23 cellular contexts compared by ENCODE assay signal in the genomic region with DNA sequence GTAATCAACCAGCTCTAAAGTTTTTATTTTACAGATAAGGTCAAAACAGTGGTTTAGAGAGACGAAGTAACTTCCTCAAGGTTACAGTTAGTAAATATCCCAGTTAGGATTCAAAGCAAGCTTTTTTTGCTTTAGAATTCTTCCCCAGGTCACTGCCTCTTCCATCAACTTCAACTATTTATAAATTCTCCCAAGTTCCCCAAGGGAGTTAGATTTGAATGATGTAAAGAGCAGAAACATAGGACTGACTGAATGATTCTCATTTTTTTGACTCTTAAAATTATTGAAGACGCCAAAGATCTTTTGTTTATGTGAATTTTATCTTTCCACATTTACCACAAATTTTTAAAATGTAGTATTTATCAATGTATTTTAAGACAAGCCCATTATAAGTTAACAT. TPM values are rescaled to one million over a fixed set of nuclear protein-coding genes. Genes with fewer than 3 reads are reported as not detected.
DNase-seq lines count a peak whose midpoint lies in the region; ATAC-seq and TF ChIP-seq lines count a peak whose summit lies in the region.
"Had no signal": no experiment of that assay in that cellular context is flagged by ENCODE, and none has a peak within 500 bp of the region (broad histone marks: within the 10 kb centered on the region; RNA-seq: fewer than 3 reads in every experiment).

No MANE protein-coding gene starts in this region.

- peaks cover 1% of the 10 kb centered on the region; the same call in 1 of the 2 replicates for H3K9me2 ChIP-seq in Karpas-422 (replicated peaks; ENCODE audit: insufficient read depth, low read length)

- ATAC-seq in activated naive CD4-positive, alpha-beta T cell treated with anti-CD3 and anti-CD28 coated beads, Interleukin-2, amount 50 U/mL, for 72 hours = no peak
- ATAC-seq: gastroesophageal sphincter, WTC11 had no signal

- intact Hi-C loops in tibial artery (cut with DNase I; ENCODE audit: low total_unique reads) = loop anchor here (5.0 kb wide), 1 partner anchor 157 kb away; a partner anchor contains a TSS
- intact Hi-C loops in head of caudate nucleus (cut with DNase I) = loop anchor here (5.0 to 10.0 kb wide), 2 partner anchors 77 to 160 kb away; a partner anchor contains a TSS
- intact Hi-C loops in cardiac septum (cut with DNase I) = loop anchor here (5.0 kb wide), 1 partner anchor 82 kb away; no protein-coding TSS in a partner anchor

- H3K4me1 ChIP-seq in Karpas-422 (ENCODE audit: low read length) = peaks cover 35% of the 10 kb centered on the region
- H3K4me1 ChIP-seq in tibial artery = peaks cover 0 to 56% (median 25%) of the 10 kb centered on the region in 4 donors

- H3K4me2 ChIP-seq in Karpas-422 (ENCODE audit: low read depth, low read length, poor library complexity, severe bottlenecking) = peak overlapping the region; percentile 67

- H2AFZ ChIP-seq in Karpas-422 (ENCODE audit: low read length) = no peak overlapping the region

- no peaks in the 10 kb centered on the region for H3K27me3 Mint-ChIP-seq in activated naive CD4-positive, alpha-beta T cell treated with anti-CD3 and anti-CD28 coated beads, Interleukin-2, amount 50 U/mL, for 24 hours

- no peaks in the 10 kb centered on the region for H3K9me3 Mint-ChIP-seq in activated naive CD4-positive, alpha-beta T cell treated with anti-CD3 and anti-CD28 coated beads, Interleukin-2, amount 50 U/mL, for 24 hours
- H3K9me3 Mint-ChIP-seq in activated naive CD4-positive, alpha-beta T cell treated with anti-CD3 and anti-CD28 coated beads, Interleukin-2, amount 50 U/mL, for 72 hours = peaks cover 0 to 3% of the 10 kb centered on the region in 2 donors
- H3K9me3 Mint-ChIP-seq: type B pancreatic cell, WTC11 had no signal

- peaks cover 36% of the 10 kb centered on the region for H4K20me1 ChIP-seq in Karpas-422 (ENCODE audit: insufficient read depth, low read depth, low read length)

- H3K36me3 Mint-ChIP-seq in activated naive CD4-positive, alpha-beta T cell treated with anti-CD3 and anti-CD28 coated beads, Interleukin-2, amount 50 U/mL, for 24 hours = no peaks in the 10 kb centered on the region
- H3K36me3 Mint-ChIP-seq in activated naive CD4-positive, alpha-beta T cell treated with anti-CD3 and anti-CD28 coated beads, Interleukin-2, amount 50 U/mL, for 72 hours = peaks cover 11 to 18% of the 10 kb centered on the region in 2 donors

- peaks cover 52% of the 10 kb centered on the region for H3K4me1 Mint-ChIP-seq in activated naive CD4-positive, alpha-beta T cell treated with anti-CD3 and anti-CD28 coated beads, Interleukin-2, amount 50 U/mL, for 24 hours

- no peak overlapping the region for H3K4me3 Mint-ChIP-seq in activated naive CD4-positive, alpha-beta T cell treated with anti-CD3 and anti-CD28 coated beads, Interleukin-2, amount 50 U/mL, for 24 hours
- H3K4me3 Mint-ChIP-seq: type B pancreatic cell, WTC11 had no signal

- H3K79me2 ChIP-seq in Karpas-422 (ENCODE audit: low read length) = peaks cover 81% of the 10 kb centered on the region

- peak overlapping the region; percentile 59 for H3K27ac Mint-ChIP-seq in activated naive CD4-positive, alpha-beta T cell treated with anti-CD3 and anti-CD28 coated beads, Interleukin-2, amount 50 U/mL, for 24 hours
- H3K27ac Mint-ChIP-seq in activated naive CD4-positive, alpha-beta T cell treated with anti-CD3 and anti-CD28 coated beads, Interleukin-2, amount 50 U/mL, for 72 hours = no peak overlapping the region
- H3K27ac Mint-ChIP-seq: WTC11 had no signal

- no peak for DNase-seq in activated naive CD4-positive, alpha-beta T cell treated with anti-CD3 and anti-CD28 coated beads, Interleukin-2, amount 50 U/mL, for 72 hours (ENCODE audit: low spot score in 2 of 2)
- DNase-seq in Karpas-422 (peak; percentile 39), fibroblast of peridontal ligament (ENCODE audit: extremely low read depth) (peak; percentile 85), tibial artery (no peak), head of caudate nucleus (no peak), NCI-H526 treated with DMSO at 0.1 percent for 48 hours (lab: John Stamatoyannopoulos, UW) (no peak), cardiac septum (ENCODE audit: low spot score) (no peak)
- DNase-seq: activated CD4-positive, alpha-beta T cell treated with anti-CD3 and anti-CD28 coated beads, Interleukin-2, amount 50 U/mL, for 48 hours; activated CD8-positive, alpha-beta memory T cell treated with anti-CD3 and anti-CD28 coated beads, Interleukin-2, amount 50 U/mL, for 48 hours; activated gamma-delta T cell; C1 segment of cervical spinal cord; colonic mucosa; esophagus squamous epithelium; NCI-H2081 treated with DMSO at 0.1 percent for 48 hours; NCI-H345; NCI-H774; stomach had no signal

- H3K27ac ChIP-seq in Karpas-422 (ENCODE audit: low read length) (peak overlapping the region; percentile 70), tibial artery (peak overlapping the region; percentile 0 to 92)
- H3K27ac ChIP-seq: breast epithelium, colonic mucosa had no signal

- H3K4me3 ChIP-seq in Karpas-422 (ENCODE audit: low read length) (no peak overlapping the region), tibial artery (no peak overlapping the region)
- H3K4me3 ChIP-seq: breast epithelium, colonic mucosa, esophagus squamous epithelium, gastroesophageal sphincter, HAP-1, stomach had no signal

- H3K27me3 ChIP-seq in Karpas-422 (ENCODE audit: low read length) (no peaks in the 10 kb centered on the region), tibial artery (peaks cover 0 to 3% of the 10 kb centered on the region in 2 donors)
- H3K27me3 ChIP-seq: breast epithelium, colonic mucosa, esophagus squamous epithelium, gastroesophageal sphincter, stomach had no signal

- H3K36me3 ChIP-seq in Karpas-422 (ENCODE audit: insufficient read depth, low read length) (peaks cover 15% of the 10 kb centered on the region; the same call in 1 of the 2 replicates), tibial artery (peaks cover 0 to 10% (median 6%) of the 10 kb centered on the region in 3 donors)
- H3K36me3 ChIP-seq: breast epithelium, colonic mucosa had no signal

- no peaks in the 10 kb centered on the region for H3K9me3 ChIP-seq in Karpas-422 (ENCODE audit: low read length)
- no peaks in the 10 kb centered on the region for H3K9me3 ChIP-seq in tibial artery
- H3K9me3 ChIP-seq: breast epithelium, colonic mucosa, esophagus squamous epithelium, gastroesophageal sphincter, HAP-1, stomach had no signal

- H3K9ac ChIP-seq in Karpas-422 (ENCODE audit: low read length) = no peak overlapping the region

- TF ChIP-seq CTCF in tibial artery (IDR thresholded peaks at IDR 0.05) = no peak

RNA-seq across cellular contexts. Expression of a gene that starts 4.1 kb away (rescaled TPM):
- 100 to 1,000 TPM in 1 of 2 donors, 10 to 100 TPM in 1; 89.5 to 104 TPM for total RNA-seq in activated naive CD4-positive, alpha-beta T cell treated with anti-CD3 and anti-CD28 coated beads, Interleukin-2, amount 50 U/mL, for 72 hours
- total RNA-seq in Karpas-422 (2014; rRNA removed; shearing (Covaris generic); ENCODE audit: low replicate concordance) = 54.1 and 78.7 TPM in 2 replicates
- total RNA-seq in cardiac septum = 54.4 TPM

RNA-seq across cellular contexts. Expression of a gene that starts 55.9 kb away (rescaled TPM):
- total RNA-seq in activated naive CD4-positive, alpha-beta T cell treated with anti-CD3 and anti-CD28 coated beads, Interleukin-2, amount 50 U/mL, for 72 hours = 100 to 1,000 TPM; 318 to 462 TPM
- total RNA-seq in Karpas-422 (2014; rRNA removed; shearing (Covaris generic); ENCODE audit: low replicate concordance) = 346 and 381 TPM in 2 replicates
- total RNA-seq in cardiac septum = 186 TPM

RNA-seq across cellular contexts. Expression of a gene that starts 56.0 kb away (rescaled TPM):
- 1 to 10 TPM; 2.6 to 3.2 TPM for total RNA-seq in activated naive CD4-positive, alpha-beta T cell treated with anti-CD3 and anti-CD28 coated beads, Interleukin-2, amount 50 U/mL, for 72 hours
- total RNA-seq in Karpas-422 (2014; rRNA removed; shearing (Covaris generic); ENCODE audit: low replicate concordance) = 0.22 TPM in 1 of 2 replicates, not detected in the other
- total RNA-seq in cardiac septum = 0.19 TPM

Comparison
In these comparisons a context has a peak if more than half of its experiments do, and no peak if none do; other contexts are left out.
1. DNase-seq: peak in Karpas-422 (single experiment) and fibroblast of peridontal ligament (single experiment); none in activated naive CD4-positive, alpha-beta T cell treated with anti-CD3 and anti-CD28 coated beads, Interleukin-2, amount 50 U/mL, for 72 hours (0 of 2), tibial artery (0 of 2), head of caudate nucleus (0 of 42), NCI-H526 treated with DMSO at 0.1 percent for 48 hours (single experiment) and cardiac septum (single experiment).